Comparison of ENCODE assay signal across 8 cellular contexts in the genomic region with DNA sequence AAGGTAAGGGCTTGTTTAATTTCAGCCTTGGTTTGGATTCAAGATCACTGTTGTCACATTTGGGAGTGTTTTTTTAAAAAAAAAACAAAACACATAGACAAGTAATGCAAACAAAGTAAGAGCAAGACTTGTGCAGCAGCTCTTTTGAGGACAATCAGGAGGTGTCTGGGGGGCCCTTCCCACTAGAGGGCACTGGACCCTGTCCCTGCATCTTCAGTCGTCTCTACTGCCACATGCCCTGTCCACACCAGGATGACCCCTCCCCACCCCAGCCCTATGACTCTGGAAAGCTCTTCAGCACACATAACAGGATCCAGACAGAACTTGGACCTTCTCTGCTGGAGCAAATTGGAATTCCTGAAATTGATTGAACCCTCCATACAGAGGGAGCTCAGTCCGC.
DNase-seq lines count a peak whose midpoint lies in the region; ATAC-seq, FAIRE-seq and TF ChIP-seq lines count a peak whose summit lies in the region.

No MANE protein-coding gene starts in this region.

- H3K27me3 ChIP-seq in A673 (replicated peaks; ENCODE audit: insufficient read depth, low read depth, low read length, poor library complexity) (no peaks in the 10 kb centered on the region), MM.1S (replicated peaks; ENCODE audit: insufficient read depth, low read length) (no peaks in the 10 kb centered on the region), bronchial epithelial cell (ENCODE audit: control insufficient read depth, insufficient read depth, low read length) (no peaks in the 10 kb centered on the region), HepG2 (ENCODE audit: control insufficient read depth in 1 of 2, insufficient read depth in 2 of 2, low read length in 2 of 2) (no peaks in the 10 kb centered on the region)

- no peak for TF ChIP-seq POLR2A in HepG2 (IDR thresholded peaks at IDR 0.05; ENCODE audit: insufficient read depth in 1 of 2, low read depth in 2 of 2, low read length in 2 of 2)

- WGBS in HepG2 (ENCODE audit: low lambda C conversion rate): 100% methylated on average over 1 of the region's 2 CpGs

- no peaks in the 10 kb centered on the region for H3K36me3 ChIP-seq in A673 (ENCODE audit: insufficient read depth, low read length, poor library complexity, severe bottlenecking)
- H3K36me3 ChIP-seq in MM.1S (replicated peaks; ENCODE audit: insufficient read depth, low read length): no peaks in the 10 kb centered on the region
- H3K36me3 ChIP-seq in bronchial epithelial cell (ENCODE audit: control insufficient read depth, insufficient read depth, low read length): no peaks in the 10 kb centered on the region
- H3K36me3 ChIP-seq in HepG2 (replicated peaks in 1 of 2; ENCODE audit: control insufficient read depth in 1 of 2, insufficient read depth in 2 of 2, low read length in 2 of 2): no peaks in the 10 kb centered on the region

- no peak overlapping the region for H3K27ac ChIP-seq in A673 (ENCODE audit: low read depth, low read length, poor library complexity, severe bottlenecking)
- H3K27ac ChIP-seq in MM.1S (ENCODE audit: low read length): no peak overlapping the region
- no peak overlapping the region for H3K27ac ChIP-seq in HepG2 (ENCODE audit: extremely low read length, insufficient read depth, low read length)

- H3K4me1 ChIP-seq in A673 (ENCODE audit: insufficient read depth, low read length, poor library complexity, severe bottlenecking) (no peaks in the 10 kb centered on the region), MM.1S (ENCODE audit: low read length) (no peaks in the 10 kb centered on the region), HepG2 (ENCODE audit: insufficient read depth, low read length) (peaks cover 10% of the 10 kb centered on the region)

- H3K4me2 ChIP-seq in MM.1S (ENCODE audit: low read depth, low read length): no peak overlapping the region
- H3K4me2 ChIP-seq in HepG2 (ENCODE audit: low read depth, low read length): no peak overlapping the region

- TF ChIP-seq CTCF in A673 (conservative IDR thresholded peaks at IDR 0.05; ENCODE audit: low read depth, low read length): peak; percentile 36
- peak; percentile 74 for TF ChIP-seq CTCF in GM12873 (IDR thresholded peaks at IDR 0.05; ENCODE audit: insufficient read depth, low read depth, low read length, missing control alignments)
- peak; percentile 34 for TF ChIP-seq CTCF in MM.1S (IDR thresholded peaks at IDR 0.05; ENCODE audit: low read length)
- TF ChIP-seq CTCF in bronchial epithelial cell (IDR thresholded peaks at IDR 0.05; ENCODE audit: insufficient read depth, low read length, severe bottlenecking): peak; percentile 63
- TF ChIP-seq CTCF in HepG2 (CRISPR knock-in tag; IDR thresholded peaks at IDR 0.05): peak; percentile 78

- POLR2A ChIA-PET in A673 (lab: Charles Lee; ENCODE audit: low non-redundant PET): no interaction called here
- POLR2A ChIA-PET in HepG2 (lab: Yijun Ruan, JAX): interaction anchor here (0.8 kb wide), 1 partner anchor 124 kb away, joined by 4 read pairs; no protein-coding TSS in a partner anchor

- no peaks in the 10 kb centered on the region for H3K9me2 ChIP-seq in MM.1S (replicated peaks; ENCODE audit: insufficient read depth, low read length)

- H3K79me2 ChIP-seq in MM.1S (ENCODE audit: low read length) (no peaks in the 10 kb centered on the region), HepG2 (ENCODE audit: insufficient read depth, low read length) (no peaks in the 10 kb centered on the region)

- H3K9ac ChIP-seq in MM.1S (ENCODE audit: low read length) (no peak overlapping the region), HepG2 (ENCODE audit: insufficient read depth, low read depth, low read length) (no peak overlapping the region)

- H3F3A ChIP-seq in MM.1S (ENCODE audit: insufficient read depth, low read length): no peaks in the 10 kb centered on the region

- FAIRE-seq in bronchial epithelial cell (lab: Jason Lieb, UNC): no peak
- FAIRE-seq in HepG2 (lab: Jason Lieb, UNC): no peak

- no peak for TF ChIP-seq RAD21 in HepG2 (CRISPR knock-in tag; IDR thresholded peaks at IDR 0.05)

- no peak overlapping the region for H3K4me3 ChIP-seq in A673 (ENCODE audit: low read depth, low read length, poor library complexity, severe bottlenecking)
- no peak overlapping the region for H3K4me3 ChIP-seq in MM.1S (ENCODE audit: low read length)
- no peak overlapping the region for H3K4me3 ChIP-seq in bronchial epithelial cell (ENCODE audit: low read depth, low read length)
- H3K4me3 ChIP-seq in HepG2 (replicated peaks in 1 of 3; ENCODE audit: insufficient read depth in 1 of 3, low read depth in 2 of 3, low read length in 3 of 3): no peak overlapping the region

- DNase-seq in A673 (ENCODE audit: low spot score) (no peak), MM.1S (no peak), bronchial epithelial cell (ENCODE audit: low read depth) (no peak), HepG2 (ENCODE audit: low spot score) (peak; percentile 33)

- ATAC-seq in HepG2 (peak; percentile 96), GM18909 (IDR thresholded peaks at IDR 0.05; ENCODE audit: poor library complexity, unreplicated experiment) (no peak), GM18870 (IDR thresholded peaks at IDR 0.05; ENCODE audit: unreplicated experiment) (no peak), GM19324 (IDR thresholded peaks at IDR 0.05; ENCODE audit: low FRiP score, unreplicated experiment) (no peak)

- H3K9me3 ChIP-seq in A673 (ENCODE audit: low read depth, low read length, poor library complexity, severe bottlenecking) (no peaks in the 10 kb centered on the region), MM.1S (replicated peaks; ENCODE audit: insufficient read depth, low read length) (no peaks in the 10 kb centered on the region), HepG2 (ENCODE audit: low read length) (no peaks in the 10 kb centered on the region)

- no peaks in the 10 kb centered on the region for H4K20me1 ChIP-seq in MM.1S (ENCODE audit: insufficient read depth, low read length)
- no peaks in the 10 kb centered on the region for H4K20me1 ChIP-seq in HepG2 (ENCODE audit: insufficient read depth, low read length)

- CTCF ChIA-PET in A673 (lab: Charles Lee) (no interaction called here), HepG2 (lab: Yijun Ruan, JAX; ENCODE audit: low intra/inter-chr PET ratio, low total read pairs) (interaction anchor here (1.7 kb wide), 1 partner anchor 396 kb away, joined by 6 read pairs; no protein-coding TSS in a partner anchor)

- intact Hi-C loops in A673 (cut with micrococcal nuclease; ENCODE audit: unreplicated experiment) (no loop called here), HepG2 (cut with micrococcal nuclease; ENCODE audit: unreplicated experiment) (loop anchor here (1.0 to 10.0 kb wide), 4 partner anchors 77 to 395 kb away; no protein-coding TSS in a partner anchor)

- no peak overlapping the region for H2AFZ ChIP-seq in MM.1S (ENCODE audit: low read length)
- no peak overlapping the region for H2AFZ ChIP-seq in HepG2 (ENCODE audit: low read length)

- BruUV-seq in A673 (replicated peaks; lab: Mats Ljungman, UMichigan) (no TSS peak), HepG2 (replicated peaks; lab: Mats Ljungman, UMichigan) (no TSS peak)

- no peak for TF ChIP-seq EP300 in HepG2 (IDR thresholded peaks at IDR 0.05; ENCODE audit: low read depth in 2 of 2, low read length in 2 of 2)
- TF ChIP-seq EP300 in HepG2 (CRISPR knock-in tag; IDR thresholded peaks at IDR 0.05; ENCODE audit: borderline replicate concordance): no peak

- in situ Hi-C loops in HepG2 (cut with HindIII; ENCODE audit: extremely low pct_ligation_motif_present, low pct_unique_long_range_greater_than_20kb): no loop called here

TF ChIP-seq in HepG2, 621 proteins besides CTCF, POLR2A, EP300 and RAD21:
- TF ChIP-seq SMC3 (IDR thresholded peaks at IDR 0.05; ENCODE audit: low read length): peak; percentile 54
- TF ChIP-seq STAG1 (CRISPR knock-in tag; IDR thresholded peaks at IDR 0.05): peak; percentile 68
- TF ChIP-seq ZNF501 (CRISPR knock-in tag; IDR thresholded peaks at IDR 0.05): 0 out of 2 replicates have a peak, but pooled peaks have one; percentile 18
- TF ChIP-seq NR2F2 (IDR thresholded peaks at IDR 0.05; ENCODE audit: borderline replicate concordance, low read depth): no peak
TF ChIP-seq in HepG2: peak in this region for 3.
